Comparison of ENCODE assay signal across 18 cellular contexts in the genomic region with DNA sequence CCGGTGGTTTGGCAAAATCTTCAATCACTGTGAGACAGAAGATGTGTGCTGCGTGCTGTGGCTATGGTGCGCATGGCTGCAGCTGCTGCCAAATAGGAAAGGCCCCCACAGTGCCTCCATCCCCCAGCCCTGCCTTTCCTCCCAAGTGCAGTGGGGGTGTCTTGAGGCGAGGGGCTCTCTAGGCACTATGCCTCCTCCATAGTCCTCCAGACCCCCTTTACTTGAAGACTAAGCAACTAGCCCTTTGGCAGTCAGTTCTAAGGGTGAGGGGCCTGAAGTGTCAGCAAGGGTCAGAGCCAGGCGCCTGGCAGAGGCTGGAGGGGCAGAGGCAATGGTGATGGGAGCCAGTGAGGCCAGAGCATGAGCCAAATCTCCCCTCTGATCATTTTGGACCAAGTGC. TPM values are rescaled to one million over a fixed set of nuclear protein-coding genes. Genes with fewer than 3 reads are reported as not detected.
DNase-seq lines count a peak whose midpoint lies in the region; ATAC-seq and TF ChIP-seq lines count a peak whose summit lies in the region.
"Had no signal": no experiment of that assay in that cellular context is flagged by ENCODE, and none has a peak within 500 bp of the region (broad histone marks: within the 10 kb centered on the region; RNA-seq: fewer than 3 reads in every experiment).

No MANE protein-coding gene starts in this region.

- no peaks in the 10 kb centered on the region for H3K36me3 ChIP-seq in BLaER1 treated with 17β-estradiol and CSF1 and Interleukin-3, amounts not matched to agents 10 nM and 100 nM
- H3K36me3 ChIP-seq in HCT116 (ENCODE audit: control insufficient read depth in 1 of 2, insufficient read depth in 2 of 2, low read length in 2 of 2) = no peaks in the 10 kb centered on the region
- no peaks in the 10 kb centered on the region for H3K36me3 ChIP-seq in trophoblast cell (ENCODE audit: control insufficient read depth in 1 of 2, insufficient read depth in 2 of 2, low read length in 2 of 2)
- H3K36me3 ChIP-seq: BE2C had no signal

- TF ChIP-seq CTCF in HCT116 (IDR thresholded peaks at IDR 0.05 in 2 of 3, conservative IDR thresholded peaks at IDR 0.05 in 1 of 3; ENCODE audit: borderline replicate concordance in 1 of 3, insufficient read depth in 1 of 3, low read depth in 2 of 3, low read length in 2 of 3) = no peak

- H3K14ac ChIP-seq in trophoblast cell (ENCODE audit: low read length) = no peak overlapping the region

- no TSS peak for BruUV-seq in HCT116 (replicated peaks; lab: Mats Ljungman, UMichigan)

- CTCF ChIA-PET in HCT116 (lab: Charles Lee) = no interaction called here

- H4K8ac ChIP-seq in trophoblast cell (ENCODE audit: low read depth, low read length) = no peak overlapping the region

- RAD21 ChIA-PET in HCT116 (lab: Charles Lee; ENCODE audit: low non-redundant PET in 1 of 2, low total read pairs in 2 of 2, uncharacterized antibody in 2 of 2, unreplicated experiment in 2 of 2) = no interaction called here

- H3K23ac ChIP-seq in trophoblast cell (ENCODE audit: low read length) = no peak overlapping the region

- H3K4me1 ChIP-seq in BLaER1 treated with 17β-estradiol and CSF1 and Interleukin-3, amounts not matched to agents 10 nM and 100 nM = peaks cover 26 to 48% (median 34%) of the 10 kb centered on the region in 10 experiments
- H3K4me1 ChIP-seq in HCT116 (ENCODE audit: control insufficient read depth in 1 of 2, insufficient read depth in 2 of 2, low read length in 2 of 2) (peaks cover 29 to 55% of the 10 kb centered on the region in 2 experiments), trophoblast cell (ENCODE audit: control insufficient read depth in 1 of 2, insufficient read depth in 2 of 2, low read length in 2 of 2) (peaks cover 20 to 30% of the 10 kb centered on the region in 2 experiments)
- H3K4me1 ChIP-seq: BE2C had no signal

- peak overlapping the region; percentile 10 for H2BK12ac ChIP-seq in trophoblast cell (ENCODE audit: low read length)

- H3K79me1 ChIP-seq in trophoblast cell (ENCODE audit: low read length) = no peaks in the 10 kb centered on the region

- intact Hi-C loops in HCT116 (cut with micrococcal nuclease) = no loop called here

- H3K9me3 ChIP-seq in BLaER1 treated with 17β-estradiol and CSF1 and Interleukin-3, amounts not matched to agents 10 nM and 100 nM (replicated peaks in 1 of 11) = peaks cover 0 to 6% (median 0%) of the 10 kb centered on the region in 11 experiments; a peak in 2 of 22 replicates
- H3K9me3 ChIP-seq in HCT116 (ENCODE audit: control insufficient read depth in 1 of 2, insufficient read depth in 1 of 2, low read depth in 1 of 2, low read length in 2 of 2) (no peaks in the 10 kb centered on the region), trophoblast cell (ENCODE audit: insufficient read depth, low read depth, low read length) (no peaks in the 10 kb centered on the region)
- H3K9me3 ChIP-seq: BE2C had no signal

- peak overlapping the region in 7 of 11 experiments; percentile 13 to 59 (median 35); a peak in 12 of 22 replicates for H3K4me2 ChIP-seq in BLaER1 treated with 17β-estradiol and CSF1 and Interleukin-3, amounts not matched to agents 10 nM and 100 nM
- H3K4me2 ChIP-seq in HCT116 (ENCODE audit: low read length) (peak overlapping the region; percentile 97), trophoblast cell (ENCODE audit: low read length) (no peak overlapping the region)

- H4K91ac ChIP-seq in trophoblast cell (ENCODE audit: low read depth, low read length) = no peak overlapping the region

- H3K27me3 ChIP-seq in BLaER1 treated with 17β-estradiol and CSF1 and Interleukin-3, amounts not matched to agents 10 nM and 100 nM = no peaks in the 10 kb centered on the region
- H3K27me3 ChIP-seq in HCT116 (ENCODE audit: insufficient read depth, low read length) = no peaks in the 10 kb centered on the region
- no peaks in the 10 kb centered on the region for H3K27me3 ChIP-seq in trophoblast cell (ENCODE audit: insufficient read depth, low read length)
- H3K27me3 ChIP-seq: BE2C had no signal

- H3K4ac ChIP-seq in trophoblast cell (ENCODE audit: low read depth, low read length) = no peak overlapping the region

- no peak overlapping the region for H3K9ac ChIP-seq in BLaER1 treated with 17β-estradiol and CSF1 and Interleukin-3, amounts not matched to agents 10 nM and 100 nM
- H3K9ac ChIP-seq in HCT116 (ENCODE audit: low read length) = peak overlapping the region; percentile 74
- no peak overlapping the region for H3K9ac ChIP-seq in trophoblast cell (ENCODE audit: low read length)

- TF ChIP-seq RAD21 in HCT116 (IDR thresholded peaks at IDR 0.05; ENCODE audit: low read depth) = no peak

- no peak overlapping the region for H2BK5ac ChIP-seq in trophoblast cell (ENCODE audit: low read depth, low read length, poor library complexity)

- ATAC-seq in HCT116 (no peak), GM18502 (IDR thresholded peaks at IDR 0.05; ENCODE audit: poor library complexity, unreplicated experiment) (no peak), GM19452 (IDR thresholded peaks at IDR 0.05; ENCODE audit: unreplicated experiment) (no peak)
- ATAC-seq: GM12878 had no signal

- no peaks in the 10 kb centered on the region for H4K20me1 ChIP-seq in BLaER1 treated with 17β-estradiol and CSF1 and Interleukin-3, amounts not matched to agents 10 nM and 100 nM
- no peaks in the 10 kb centered on the region for H4K20me1 ChIP-seq in HCT116 (ENCODE audit: insufficient read depth)

- DNase-seq in HCT116 (ENCODE audit: low read depth, low spot score) = no peak
- DNase-seq in ecto neural progenitor cell (ENCODE audit: low spot score) = peak; percentile 42
- DNase-seq in trophoblast cell = no peak
- no peak for DNase-seq in epidermal melanocyte (ENCODE audit: insufficient read length, low spot score)
- DNase-seq: BE2C; CD4-positive, alpha-beta T cell; DND-41; GOT3; Kasumi-1; NCI-H1694 treated with DMSO at 0.1 percent for 48 hours; NCI-H446; NCI-H526; OCI-M1 had no signal

- POLR2A ChIA-PET in HCT116 (lab: Charles Lee) = no interaction called here

- H3K27ac ChIP-seq in BLaER1 treated with 17β-estradiol and CSF1 and Interleukin-3, amounts not matched to agents 10 nM and 100 nM = no peak overlapping the region
- no peak overlapping the region for H3K27ac ChIP-seq in HCT116 (ENCODE audit: low read depth, low read length)
- no peak overlapping the region for H3K27ac ChIP-seq in trophoblast cell (ENCODE audit: low read depth, low read length)
- H3K27ac ChIP-seq: SK-N-MC had no signal

- no peak overlapping the region for H3K4me3 ChIP-seq in BLaER1 treated with 17β-estradiol and CSF1 and Interleukin-3, amounts not matched to agents 10 nM and 100 nM
- H3K4me3 ChIP-seq in HCT116 (replicated peaks in 1 of 2; ENCODE audit: low read depth in 1 of 2, low read length in 2 of 2) = no peak overlapping the region
- H3K4me3 ChIP-seq in trophoblast cell (ENCODE audit: low read depth, low read length) = no peak overlapping the region
- H3K4me3 ChIP-seq: GM12878, SK-N-MC had no signal

- H2AFZ ChIP-seq in HCT116 (ENCODE audit: low read depth, low read length, poor library complexity, severe bottlenecking) (no peak overlapping the region), trophoblast cell (ENCODE audit: insufficient read depth, low read length, poor library complexity) (no peak overlapping the region)

- H4K12ac ChIP-seq in trophoblast cell (ENCODE audit: low read depth, low read length) = no peak overlapping the region

- no CpG with 5 or more reads among the region's 5 CpGs for WGBS in trophoblast cell (ENCODE audit: extremely low coverage, insufficient coverage, insufficient read length)

- H2BK120ac ChIP-seq in trophoblast cell (ENCODE audit: insufficient read depth, low read length, poor library complexity) = no peak overlapping the region

- H3K79me2 ChIP-seq in HCT116 (ENCODE audit: insufficient read depth, low read length) (no peaks in the 10 kb centered on the region), trophoblast cell (ENCODE audit: control insufficient read depth, insufficient read depth, low read length, poor library complexity) (no peaks in the 10 kb centered on the region)

- TF ChIP-seq POLR2A in HCT116 (IDR thresholded peaks at IDR 0.05; ENCODE audit: borderline replicate concordance, extremely low read depth, insufficient read depth, insufficient read length) = no peak

- H3K18ac ChIP-seq in trophoblast cell (ENCODE audit: low read length) = no peak overlapping the region

- no peaks in the 10 kb centered on the region for H3K9me2 ChIP-seq in HCT116 (ENCODE audit: insufficient read depth)

- no peak overlapping the region for H2AK5ac ChIP-seq in trophoblast cell (ENCODE audit: low read length)

TF ChIP-seq in HCT116, 20 proteins besides CTCF, POLR2A, EP300 and RAD21 (continues in another document):
- TF ChIP-seq SP1 (IDR thresholded peaks at IDR 0.05; ENCODE audit: low read depth) (no peak), CBX3 (IDR thresholded peaks at IDR 0.05; ENCODE audit: low read depth) (no peak), SRF (IDR thresholded peaks at IDR 0.05; ENCODE audit: low read depth) (no peak), EZH2phosphoT487 (IDR thresholded peaks at IDR 0.05; ENCODE audit: borderline replicate concordance) (no peak)
- TF ChIP-seq, protein P1, sequence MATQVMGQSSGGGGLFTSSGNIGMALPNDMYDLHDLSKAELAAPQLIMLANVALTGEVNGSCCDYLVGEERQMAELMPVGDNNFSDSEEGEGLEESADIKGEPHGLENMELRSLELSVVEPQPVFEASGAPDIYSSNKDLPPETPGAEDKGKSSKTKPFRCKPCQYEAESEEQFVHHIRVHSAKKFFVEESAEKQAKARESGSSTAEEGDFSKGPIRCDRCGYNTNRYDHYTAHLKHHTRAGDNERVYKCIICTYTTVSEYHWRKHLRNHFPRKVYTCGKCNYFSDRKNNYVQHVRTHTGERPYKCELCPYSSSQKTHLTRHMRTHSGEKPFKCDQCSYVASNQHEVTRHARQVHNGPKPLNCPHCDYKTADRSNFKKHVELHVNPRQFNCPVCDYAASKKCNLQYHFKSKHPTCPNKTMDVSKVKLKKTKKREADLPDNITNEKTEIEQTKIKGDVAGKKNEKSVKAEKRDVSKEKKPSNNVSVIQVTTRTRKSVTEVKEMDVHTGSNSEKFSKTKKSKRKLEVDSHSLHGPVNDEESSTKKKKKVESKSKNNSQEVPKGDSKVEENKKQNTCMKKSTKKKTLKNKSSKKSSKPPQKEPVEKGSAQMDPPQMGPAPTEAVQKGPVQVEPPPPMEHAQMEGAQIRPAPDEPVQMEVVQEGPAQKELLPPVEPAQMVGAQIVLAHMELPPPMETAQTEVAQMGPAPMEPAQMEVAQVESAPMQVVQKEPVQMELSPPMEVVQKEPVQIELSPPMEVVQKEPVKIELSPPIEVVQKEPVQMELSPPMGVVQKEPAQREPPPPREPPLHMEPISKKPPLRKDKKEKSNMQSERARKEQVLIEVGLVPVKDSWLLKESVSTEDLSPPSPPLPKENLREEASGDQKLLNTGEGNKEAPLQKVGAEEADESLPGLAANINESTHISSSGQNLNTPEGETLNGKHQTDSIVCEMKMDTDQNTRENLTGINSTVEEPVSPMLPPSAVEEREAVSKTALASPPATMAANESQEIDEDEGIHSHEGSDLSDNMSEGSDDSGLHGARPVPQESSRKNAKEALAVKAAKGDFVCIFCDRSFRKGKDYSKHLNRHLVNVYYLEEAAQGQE (IDR thresholded peaks at IDR 0.05; ENCODE audit: low read depth) = no peak

RNA-seq across cellular contexts. Expression of a gene that starts 13.6 kb away (rescaled TPM):
- 27.1 TPM for total RNA-seq in HCT116 (2021; ENCODE audit: unreplicated experiment)
- 18.6 and 19.9 TPM in 2 replicates for polyA plus RNA-seq in HCT116 (2012)
- polyA plus RNA-seq in trophoblast cell (2013) = 10.6 and 10.8 TPM in 2 replicates

RNA-seq across cellular contexts. Expression of a gene that starts 15.9 kb away (rescaled TPM):
- 42.8 TPM for total RNA-seq in HCT116 (2021; ENCODE audit: unreplicated experiment)
- 47.4 and 60.1 TPM in 2 replicates for polyA plus RNA-seq in HCT116 (2012)
- polyA plus RNA-seq in trophoblast cell (2013) = 61.1 and 61.5 TPM in 2 replicates
